Comparison of ENCODE assay signal across 8 cellular contexts in genomic region chr12:124861492-124861891, GRCh38. TPM values are rescaled to one million over a fixed set of nuclear protein-coding genes. Genes with fewer than 3 reads are reported as not detected.
DNase-seq lines count a peak whose midpoint lies in the region; TF ChIP-seq lines count a peak whose summit lies in the region.

No MANE protein-coding gene starts in this region.

- no peak overlapping the region for H3K4me3 ChIP-seq in LNCaP clone FGC (ENCODE audit: low read depth, low read length)

- peak overlapping the region; percentile 63 for H3K27ac Mint-ChIP-seq in chondrocyte (ENCODE audit: unreplicated experiment)

- no peaks in the 10 kb centered on the region for H3K36me3 Mint-ChIP-seq in chondrocyte (ENCODE audit: low read depth)

- H3K27me3 Mint-ChIP-seq in chondrocyte (ENCODE audit: low read depth), result no peaks in the 10 kb centered on the region

- TF ChIP-seq CTCF in LNCaP clone FGC (IDR thresholded peaks at IDR 0.05; ENCODE audit: control insufficient read depth, extremely low read depth, insufficient read depth), result no peak
- TF ChIP-seq CTCF in chondrocyte (IDR thresholded peaks at IDR 0.05), result no peak

- H3K4me1 Mint-ChIP-seq in chondrocyte (ENCODE audit: low read depth), result peaks cover 28% of the 10 kb centered on the region

- H3K4me3 Mint-ChIP-seq in chondrocyte (ENCODE audit: unreplicated experiment), result no peak overlapping the region

- H3K9me3 Mint-ChIP-seq in chondrocyte (ENCODE audit: low read depth), result no peaks in the 10 kb centered on the region

- DNase-seq in C1 segment of cervical spinal cord (lab: John Stamatoyannopoulos, UW), result peak in 12 of 14 donors; percentile 40 to 85 (median 72)
- peak; percentile 67 for DNase-seq in LNCaP clone FGC (ENCODE audit: low read depth)
- DNase-seq in chondrocyte (ENCODE audit: low spot score), result no peak
- DNase-seq in middle frontal gyrus (ENCODE audit: extremely low spot score, low spot score), result peak; percentile 73
- no peak for DNase-seq in NCI-H1436 (lab: John Stamatoyannopoulos, UW)
- DNase-seq in activated CD8-positive, alpha-beta memory T cell treated with anti-CD3 and anti-CD28 coated beads for 24 hours, result no peak
- DNase-seq in NCI-H187 treated with DMSO at 0.1 percent for 48 hours (lab: John Stamatoyannopoulos, UW), result no peak
- DNase-seq in GDM1 (lab: John Stamatoyannopoulos, UW), result no peak

RNA-seq across cellular contexts. Expression of gene SCARB1, which starts 2.2 kb away (rescaled TPM):
- total RNA-seq in chondrocyte, result 20.1 to 30.0 TPM (median 20.4 TPM) in 3 replicates

RNA-seq across cellular contexts. Expression of gene UBC, which starts 53.0 kb away (rescaled TPM):
- 987 to 1,235 TPM (median 1,212 TPM) in 3 replicates for total RNA-seq in chondrocyte

Comparison
In these comparisons a context has a peak if more than half of its experiments do, and no peak if none do; other contexts are left out.
1. DNase-seq: peak in C1 segment of cervical spinal cord (12 of 14), LNCaP clone FGC (single experiment) and middle frontal gyrus (single experiment); none in chondrocyte (single experiment), NCI-H1436 (single experiment), activated CD8-positive, alpha-beta memory T cell treated with anti-CD3 and anti-CD28 coated beads for 24 hours (single experiment), NCI-H187 treated with DMSO at 0.1 percent for 48 hours (single experiment) and GDM1 (single experiment).